17 cellular contexts compared by ENCODE assay signal in the genomic region with DNA sequence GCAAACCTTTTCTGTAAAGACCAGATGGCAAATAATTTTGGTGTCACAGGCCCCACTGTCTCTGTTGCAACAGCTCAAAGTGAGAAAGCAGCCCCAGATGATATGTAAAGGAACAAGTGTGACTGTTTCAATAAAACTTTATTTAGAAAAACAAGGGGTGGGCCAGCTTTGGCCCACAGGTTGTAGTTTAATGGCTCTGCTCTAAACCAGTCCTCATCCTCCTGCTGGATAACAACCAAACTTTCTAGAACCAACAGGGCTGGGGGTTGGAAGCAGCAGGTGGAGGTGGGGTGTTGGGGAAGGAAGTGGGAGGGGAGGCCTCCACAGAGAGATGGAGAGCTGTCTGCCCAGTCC. TPM values are rescaled to one million over a fixed set of nuclear protein-coding genes. Genes with fewer than 3 reads are reported as not detected.
A peak's percentile ranks its signal among the peaks of the same experiment; 100 is the strongest.
DNase-seq lines count a peak whose midpoint lies in the region; ATAC-seq, FAIRE-seq and TF ChIP-seq lines count a peak whose summit lies in the region.
"Had no signal": no experiment of that assay in that cellular context is flagged by ENCODE, and none has a peak within 500 bp of the region (broad histone marks: within the 10 kb centered on the region; RNA-seq: fewer than 3 reads in every experiment).

No MANE protein-coding gene starts in this region.

- TF ChIP-seq CTCF in K562 (IDR thresholded peaks at IDR 0.05 in 2 of 3, conservative IDR thresholded peaks at IDR 0.05 in 1 of 3; ENCODE audit: insufficient read depth in 2 of 3, low read depth in 1 of 3, low read length in 3 of 3) (no peak), upper lobe of right lung (IDR thresholded peaks at IDR 0.05) (no peak)

- POLR2A ChIA-PET in K562 (lab: Yijun Ruan, JAX), result interaction anchor here (0.5 to 1.5 kb wide), 4 partner anchors 9 to 527 kb away, joined by 3 read pairs; no protein-coding TSS in a partner anchor

- TF ChIP-seq EP300 in K562 (IDR thresholded peaks at IDR 0.05; ENCODE audit: low read length), result no peak

- CTCF ChIA-PET in K562 (lab: Yijun Ruan, JAX; ENCODE audit: low intra/inter-chr PET ratio), result no interaction called here

- peaks cover 19% of the 10 kb centered on the region for H4K20me1 ChIP-seq in K562 (replicated peaks; ENCODE audit: control insufficient read depth, insufficient read depth, low read length)
- H4K20me1 ChIP-seq: BLaER1 had no signal

- no peak for TF ChIP-seq POLR2A in K562 (conservative IDR thresholded peaks at IDR 0.05)

- H3K9me1 ChIP-seq in K562 (ENCODE audit: control insufficient read depth, insufficient read depth, low read length), result peaks cover 4% of the 10 kb centered on the region

- FAIRE-seq in K562 (lab: Jason Lieb, UNC), result no peak
- FAIRE-seq: GM18507, H54 had no signal

- in situ Hi-C loops in K562 (cut with MboI), result loop anchor here (10.0 kb wide), 1 partner anchor 202 kb away; no protein-coding TSS in a partner anchor

- no peak overlapping the region for H2AFZ ChIP-seq in K562 (ENCODE audit: low read depth, low read length)
- H2AFZ ChIP-seq: GM23248 had no signal

- peaks cover 51 to 83% of the 10 kb centered on the region in 2 experiments for H3K27me3 ChIP-seq in K562 (ENCODE audit: control insufficient read depth in 2 of 2, insufficient read depth in 2 of 2, low read length in 2 of 2)
- H3K27me3 ChIP-seq in upper lobe of right lung, result no peaks in the 10 kb centered on the region

- peaks cover 0 to 6% of the 10 kb centered on the region in 2 experiments; a peak in 2 of 5 replicates for H3K4me1 ChIP-seq in K562 (replicated peaks in 1 of 2; ENCODE audit: control insufficient read depth in 2 of 2, insufficient read depth in 2 of 2, low read length in 2 of 2)
- H3K4me1 ChIP-seq in upper lobe of right lung, result peaks cover 18% of the 10 kb centered on the region
- H3K4me1 ChIP-seq: Caco-2 had no signal

- H3K79me2 ChIP-seq in K562 (ENCODE audit: control insufficient read depth, insufficient read depth, low read length), result no peaks in the 10 kb centered on the region

- no peak overlapping the region for H3K9ac ChIP-seq in K562 (ENCODE audit: insufficient read depth in 1 of 2, low read depth in 2 of 2, low read length in 2 of 2)
- H3K9ac ChIP-seq: BLaER1, GM23248 had no signal

- ATAC-seq in K562, result no peak
- ATAC-seq in upper lobe of right lung, result no peak
- no peak for ATAC-seq in HG03521 (IDR thresholded peaks at IDR 0.05; ENCODE audit: unreplicated experiment)
- ATAC-seq: HCT116 had no signal

- H3K9me3 ChIP-seq in K562 (replicated peaks; ENCODE audit: control insufficient read depth, insufficient read depth, low read depth, low read length) (no peaks in the 10 kb centered on the region), upper lobe of right lung (no peaks in the 10 kb centered on the region)
- H3K9me3 ChIP-seq: BLaER1, Caco-2 had no signal

- no peak for TF ChIP-seq RAD21 in K562 (CRISPR knock-in tag; conservative IDR thresholded peaks at IDR 0.05 in 1 of 2, IDR thresholded peaks at IDR 0.05 in 1 of 2)

- BruUV-seq in K562 (replicated peaks; lab: Mats Ljungman, UMichigan), result no TSS peak

- intact Hi-C loops in K562 (cut with micrococcal nuclease) (loop anchor here (10.0 kb wide), 2 partner anchors 302 to 358 kb away; partner anchors contain the start of gene EPB41L5), upper lobe of right lung (cut with DNase I) (loop anchor here (10.0 kb wide), 1 partner anchor 92 kb away; the partner anchor contains the start of gene TMEM185B)

- no peak overlapping the region for H3K4me2 ChIP-seq in K562 (ENCODE audit: insufficient read depth, low read length)
- H3K4me2 ChIP-seq: BLaER1 had no signal

- H3K36me3 ChIP-seq in K562 (ENCODE audit: control insufficient read depth, insufficient read depth, low read length), result no peaks in the 10 kb centered on the region
- H3K36me3 ChIP-seq in upper lobe of right lung, result no peaks in the 10 kb centered on the region
- H3K36me3 ChIP-seq: BLaER1 had no signal

- H3K27ac ChIP-seq in K562 (ENCODE audit: extremely low read depth, low read depth, low read length), result no peak overlapping the region
- no peak overlapping the region for H3K27ac ChIP-seq in upper lobe of right lung
- H3K27ac ChIP-seq in caudate nucleus (ENCODE audit: low read depth, low read length), result no peak overlapping the region
- H3K27ac ChIP-seq: BLaER1, GM23248 had no signal

- DNase-seq in NCI-H2171 treated with DMSO at 0.1 percent for 48 hours (lab: John Stamatoyannopoulos, UW) (peak; percentile 80), NCI-H2171 (lab: John Stamatoyannopoulos, UW) (no peak), NCI-H69 (lab: John Stamatoyannopoulos, UW) (peak; percentile 65), K562 (ENCODE audit: extremely low read depth in 1 of 4, low spot score in 3 of 4) (no peak), upper lobe of right lung (peak; percentile 27), caudate nucleus (lab: John Stamatoyannopoulos, UW) (no peak)
- DNase-seq: 8988T; AML-193; Caco-2; CD8-positive, alpha-beta memory T cell; GM23248; IMR-90 had no signal

- H3K4me3 ChIP-seq in K562, result no peak overlapping the region
- H3K4me3 ChIP-seq in upper lobe of right lung, result no peak overlapping the region
- H3K4me3 ChIP-seq: BLaER1, GM23248 had no signal

TF ChIP-seq in K562, 482 proteins besides CTCF, POLR2A, EP300 and RAD21 (continues in another document):
- TF ChIP-seq, protein P1, sequence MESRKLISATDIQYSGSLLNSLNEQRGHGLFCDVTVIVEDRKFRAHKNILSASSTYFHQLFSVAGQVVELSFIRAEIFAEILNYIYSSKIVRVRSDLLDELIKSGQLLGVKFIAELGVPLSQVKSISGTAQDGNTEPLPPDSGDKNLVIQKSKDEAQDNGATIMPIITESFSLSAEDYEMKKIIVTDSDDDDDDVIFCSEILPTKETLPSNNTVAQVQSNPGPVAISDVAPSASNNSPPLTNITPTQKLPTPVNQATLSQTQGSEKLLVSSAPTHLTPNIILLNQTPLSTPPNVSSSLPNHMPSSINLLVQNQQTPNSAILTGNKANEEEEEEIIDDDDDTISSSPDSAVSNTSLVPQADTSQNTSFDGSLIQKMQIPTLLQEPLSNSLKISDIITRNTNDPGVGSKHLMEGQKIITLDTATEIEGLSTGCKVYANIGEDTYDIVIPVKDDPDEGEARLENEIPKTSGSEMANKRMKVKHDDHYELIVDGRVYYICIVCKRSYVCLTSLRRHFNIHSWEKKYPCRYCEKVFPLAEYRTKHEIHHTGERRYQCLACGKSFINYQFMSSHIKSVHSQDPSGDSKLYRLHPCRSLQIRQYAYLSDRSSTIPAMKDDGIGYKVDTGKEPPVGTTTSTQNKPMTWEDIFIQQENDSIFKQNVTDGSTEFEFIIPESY (CRISPR knock-in tag; IDR thresholded peaks at IDR 0.05), result no peak

RNA-seq across cellular contexts. Expression of gene INHBB, which starts 28.8 kb away (rescaled TPM):
- not detected in 2 replicates for total RNA-seq in K562 (2011; cell fraction: chromatin; rRNA removed; ENCODE audit: low replicate concordance)
- not detected in 2 replicates for total RNA-seq in K562 (2011; cell fraction: nucleolus; rRNA removed)
- total RNA-seq in K562 (2011; cell fraction: nucleoplasm; rRNA removed), result not detected in 2 replicates
- total RNA-seq in K562 (2014; rRNA removed) (not detected in 2 replicates), K562 (2014; rRNA removed; fragmentation: Illumina TruSeq; extraction: Trizol) (not detected in 2 replicates), K562 (2015; rRNA removed; fragmentation: Illumina TruSeq; extraction: Trizol) (not detected in 2 replicates), K562 (2021) (0.11 TPM in 1 of 2 replicates, not detected in the other), upper lobe of right lung (12.3 TPM)
- polyA plus RNA-seq in K562 (2011; rRNA removed) (not detected in 2 replicates), K562 (2014; fragmentation: Illumina TruSeq; extraction: Trizol) (0.04 TPM in 1 of 2 replicates, not detected in the other), K562 (2014; fragmentation: Nextera tagmentation; extraction: Ambion mirVana) (not detected), K562 (2014; rRNA removed) (not detected in 2 replicates)
- polyA plus RNA-seq in K562 (2011; cell fraction: cytosol; rRNA removed), result not detected in 2 replicates
- not detected in 2 replicates for polyA plus RNA-seq in K562 (2011; cell fraction: nucleus; rRNA removed)
- not detected in 2 replicates for polyA plus RNA-seq in K562 (2012)
- not detected in 2 replicates for polyA minus RNA-seq in K562 (2011; rRNA and poly(A)+ RNA removed)
- not detected in 2 replicates for polyA minus RNA-seq in K562 (2011; cell fraction: cytosol; rRNA and poly(A)+ RNA removed)
- not detected in 2 replicates for polyA minus RNA-seq in K562 (2011; cell fraction: nucleus; rRNA and poly(A)+ RNA removed)
- total RNA-seq: CD8-positive, alpha-beta memory T cell had no signal
- polyA plus RNA-seq: CD8-positive, alpha-beta memory T cell had no signal

Comparison
In these comparisons a context has a peak if more than half of its experiments do, and no peak if none do; other contexts are left out.
1. DNase-seq: peak in NCI-H2171 treated with DMSO at 0.1 percent for 48 hours (single experiment), NCI-H69 (single experiment) and upper lobe of right lung (single experiment); none in NCI-H2171 (single experiment), K562 (0 of 4) and caudate nucleus (0 of 61).
2. RNA of gene INHBB, which starts 28.8 kb away (total RNA-seq): 12.3 TPM in upper lobe of right lung (single experiment); 0.11 TPM in K562; every median in the first group is over 10 times any median in the second.